In the genomic region with DNA sequence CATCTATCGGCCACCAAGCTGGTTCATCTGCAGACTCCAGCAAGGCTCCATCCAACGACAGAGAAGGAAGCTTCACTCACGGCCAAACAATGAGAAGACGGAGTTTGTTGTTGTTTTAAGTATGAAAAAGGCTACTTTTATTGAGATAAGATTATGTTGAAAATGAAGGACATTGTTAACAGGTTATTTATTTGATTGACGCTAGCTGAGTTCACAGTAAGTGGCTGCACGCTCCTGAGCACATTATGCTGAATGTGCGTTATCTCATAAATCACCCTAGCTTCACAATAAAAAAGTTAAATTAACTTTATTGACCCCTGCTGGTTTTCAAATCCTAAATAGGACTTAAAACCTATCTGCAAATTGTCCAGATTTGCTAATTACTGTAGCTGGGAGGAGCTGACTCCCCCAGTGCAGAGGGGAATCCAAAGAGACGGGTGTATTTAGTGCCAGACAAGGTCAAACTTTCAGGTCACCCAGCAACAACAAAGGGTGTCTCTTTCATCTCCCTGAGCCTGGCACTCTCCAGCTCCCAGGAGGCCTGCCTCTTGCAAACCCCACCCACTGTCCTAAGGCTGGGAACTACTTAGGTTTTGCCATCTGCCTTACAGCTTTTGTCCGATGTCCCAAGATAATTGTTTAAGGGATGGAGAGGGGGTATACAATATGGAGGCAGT, we compare ENCODE assay signal across 30 cellular contexts.
DNase-seq lines count a peak whose midpoint lies in the region; ATAC-seq and TF ChIP-seq lines count a peak whose summit lies in the region.
"Had no signal": no experiment of that assay in that cellular context is flagged by ENCODE, and none has a peak within 500 bp of the region (broad histone marks: within the 10 kb centered on the region; RNA-seq: fewer than 3 reads in every experiment).

No MANE protein-coding gene starts in this region.

- no peaks in the 10 kb centered on the region for H4K20me1 ChIP-seq in neural progenitor cell (ENCODE audit: low read depth)

- TF ChIP-seq CTCF in neural progenitor cell (IDR thresholded peaks at IDR 0.05): no peak
- TF ChIP-seq CTCF in dorsolateral prefrontal cortex (IDR thresholded peaks at IDR 0.05 in 54 of 56, conservative IDR thresholded peaks at IDR 0.05 in 2 of 56; ENCODE audit: low read depth in 1 of 56, partially characterized antibody in 56 of 56): no peak

- no peaks in the 10 kb centered on the region for H3K27me3 ChIP-seq in neural progenitor cell
- peaks cover 0 to 7% (median 0%) of the 10 kb centered on the region in 45 donors for H3K27me3 ChIP-seq in dorsolateral prefrontal cortex
- H3K27me3 ChIP-seq: left lung, MG63 had no signal

- H3K27ac ChIP-seq in neural progenitor cell: no peak overlapping the region
- no peak overlapping the region for H3K27ac ChIP-seq in dorsolateral prefrontal cortex
- H3K27ac ChIP-seq: left lung, psoas muscle, skin epidermis, WERI-Rb-1 had no signal

- H3K4me1 ChIP-seq in neural progenitor cell: peaks cover 14% of the 10 kb centered on the region
- H3K4me1 ChIP-seq: left lung, psoas muscle had no signal

- H3K36me3 ChIP-seq in neural progenitor cell: no peaks in the 10 kb centered on the region
- H3K36me3 ChIP-seq: left lung, MG63, WERI-Rb-1 had no signal

- H3K4me1 Mint-ChIP-seq in neural progenitor cell: peaks cover 14% of the 10 kb centered on the region
- H3K4me1 Mint-ChIP-seq: B cell had no signal

- ATAC-seq in GM21619 (IDR thresholded peaks at IDR 0.05; ENCODE audit: unreplicated experiment) (no peak), GM21390 (IDR thresholded peaks at IDR 0.05; ENCODE audit: unreplicated experiment) (no peak)
- ATAC-seq: left lung, Panc1, psoas muscle had no signal

- intact Hi-C loops in dorsolateral prefrontal cortex (cut with DNase I): no loop called here

- H3K4me3 ChIP-seq in neural progenitor cell (no peak overlapping the region), dorsolateral prefrontal cortex (no peak overlapping the region)
- H3K4me3 ChIP-seq: left lung, MG63, psoas muscle, skin epidermis had no signal

- H3K4me3 Mint-ChIP-seq in neural progenitor cell: no peak overlapping the region
- H3K4me3 Mint-ChIP-seq: B cell; dendritic cell treated with granulocyte-macrophage colony-stimulating factor and Interleukin-4, amounts not matched to agents 40 ng/mL and 50 ng/mL, for 4 days; H9; stimulated activated naive CD8-positive, alpha-beta T cell treated with anti-CD3 and anti-CD28 coated beads, Interleukin-15, Interleukin-2, amounts not matched to agents 100 ng/mL and 50 ng/mL, for 24 hours had no signal

- H3K27me3 Mint-ChIP-seq in neural progenitor cell (ENCODE audit: insufficient read depth, low read depth): no peaks in the 10 kb centered on the region
- H3K27me3 Mint-ChIP-seq: B cell; dendritic cell treated with granulocyte-macrophage colony-stimulating factor and Interleukin-4, amounts not matched to agents 40 ng/mL and 50 ng/mL, for 4 days had no signal

- H3F3A ChIP-seq in neural progenitor cell (ENCODE audit: low read depth): peaks cover 11% of the 10 kb centered on the region

- DNase-seq in NCI-H1417 (lab: John Stamatoyannopoulos, UW) (peak; percentile 4 to 73 (median 50)), NCI-H1417 treated with DMSO at 0.1 percent for 48 hours (lab: John Stamatoyannopoulos, UW) (no peak), NCI-H1436 treated with DMSO at 0.1 percent for 48 hours (lab: John Stamatoyannopoulos, UW) (peak; percentile 61), NCI-H82 treated with DMSO at 0.1 percent for 48 hours (lab: John Stamatoyannopoulos, UW; ENCODE audit: unreplicated experiment) (peak; percentile 31), neural progenitor cell (ENCODE audit: low spot score) (peak; percentile 26), dorsolateral prefrontal cortex (no peak)
- DNase-seq: activated CD4-positive, alpha-beta T cell treated with anti-CD3 and anti-CD28 coated beads for 48 hours; activated naive CD4-positive, alpha-beta T cell; activated T-cell treated with anti-CD3 and anti-CD28 coated beads, Interleukin-2, amount 50 U/mL, for 48 hours; central memory CD4-positive, alpha-beta T cell; DMS79 treated with DMSO at 0.1 percent for 48 hours; GF-D8; H9; hypothalamus; immature natural killer cell; KBM-7; left lung; MG63; NCI-H1694 treated with DMSO at 0.1 percent for 48 hours; nucleus accumbens; psoas muscle; SHP77 treated with DMSO at 0.1 percent for 48 hours; WERI-Rb-1 had no signal

- no peaks in the 10 kb centered on the region for H3K9me3 Mint-ChIP-seq in neural progenitor cell
- H3K9me3 Mint-ChIP-seq: H9 had no signal

- no peaks in the 10 kb centered on the region for H3K79me2 ChIP-seq in neural progenitor cell (ENCODE audit: low read depth)

- H3K9me3 ChIP-seq in neural progenitor cell (ENCODE audit: low read depth): no peaks in the 10 kb centered on the region
- H3K9me3 ChIP-seq: left lung, psoas muscle had no signal

- H3K27ac Mint-ChIP-seq in neural progenitor cell: no peak overlapping the region
- H3K27ac Mint-ChIP-seq: B cell; dendritic cell treated with granulocyte-macrophage colony-stimulating factor and Interleukin-4, amounts not matched to agents 40 ng/mL and 50 ng/mL, for 4 days; H9; immature natural killer cell; stimulated activated naive CD8-positive, alpha-beta T cell treated with anti-CD3 and anti-CD28 coated beads, Interleukin-15, Interleukin-2, amounts not matched to agents 100 ng/mL and 50 ng/mL, for 24 hours had no signal

- H2AFZ ChIP-seq in neural progenitor cell (replicated peaks): no peak overlapping the region

- no peak overlapping the region for H3K9ac ChIP-seq in neural progenitor cell

- no peaks in the 10 kb centered on the region for H3K36me3 Mint-ChIP-seq in neural progenitor cell

- H3K4me2 ChIP-seq in neural progenitor cell: no peak overlapping the region

Comparison
In these comparisons a context has a peak if more than half of its experiments do, and no peak if none do; other contexts are left out.
1. DNase-seq: peak in NCI-H1417 (3 of 3), NCI-H1436 treated with DMSO at 0.1 percent for 48 hours (single experiment), NCI-H82 treated with DMSO at 0.1 percent for 48 hours (single experiment) and neural progenitor cell (single experiment); none in NCI-H1417 treated with DMSO at 0.1 percent for 48 hours (single experiment) and dorsolateral prefrontal cortex (0 of 10).